10 cellular contexts compared by ENCODE assay signal in the genomic region with DNA sequence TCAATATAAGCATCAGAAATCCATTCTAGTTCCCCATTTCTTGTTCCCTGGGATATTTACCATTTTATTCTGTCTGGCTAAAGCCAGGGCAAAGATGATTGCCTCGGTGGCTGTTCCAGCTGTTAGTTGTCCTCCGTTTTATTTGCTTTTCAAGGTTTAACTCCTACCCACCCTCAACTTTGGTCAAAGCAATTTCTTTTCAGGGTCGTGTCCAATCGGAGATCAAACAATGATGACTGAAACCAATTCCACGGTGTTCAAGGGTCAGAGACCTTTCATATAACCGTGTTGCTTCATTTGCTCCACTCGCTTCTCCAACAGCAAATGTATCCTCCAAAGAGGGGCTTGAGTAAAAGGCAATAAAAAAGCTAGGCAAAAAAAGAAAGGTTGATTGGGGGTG.
DNase-seq lines count a peak whose midpoint lies in the region; ATAC-seq and TF ChIP-seq lines count a peak whose summit lies in the region.
"Had no signal": no experiment of that assay in that cellular context is flagged by ENCODE, and none has a peak within 500 bp of the region (broad histone marks: within the 10 kb centered on the region; RNA-seq: fewer than 3 reads in every experiment).

No MANE protein-coding gene starts in this region.

- no peaks in the 10 kb centered on the region for H4K20me1 ChIP-seq in PC-3 (ENCODE audit: low read length)

- H3K4me3 Mint-ChIP-seq in nephron (peak overlapping the region; percentile 79 to 89 (median 84)), type B pancreatic cell (peak overlapping the region; percentile 89)

- DNase-seq in heart left ventricle (no peak), left cardiac atrium (no peak), choroid plexus epithelial cell (ENCODE audit: low read depth) (no peak), type B pancreatic cell (ENCODE audit: extremely low spot score, unreplicated experiment) (no peak), NCI-H2171 treated with DMSO at 0.1 percent for 48 hours (lab: John Stamatoyannopoulos, UW) (no peak), NOMO-1 treated with DMSO at 0.1 percent for 48 hours (lab: John Stamatoyannopoulos, UW; ENCODE audit: unreplicated experiment) (no peak), PC-3 (no peak)
- DNase-seq: COR-L47; naive thymus-derived CD4-positive, alpha-beta T cell had no signal

- H3K27ac Mint-ChIP-seq in nephron (peak overlapping the region in 1 of 3 experiments; percentile 47), type B pancreatic cell (no peak overlapping the region)
- H3K27ac Mint-ChIP-seq: naive thymus-derived CD4-positive, alpha-beta T cell had no signal

- no peak for TF ChIP-seq CTCF in heart left ventricle (IDR thresholded peaks at IDR 0.05)
- TF ChIP-seq CTCF in choroid plexus epithelial cell (conservative IDR thresholded peaks at IDR 0.05; ENCODE audit: low read depth, low read length): no peak
- no peak for TF ChIP-seq CTCF in nephron (IDR thresholded peaks at IDR 0.05; ENCODE audit: unreplicated experiment in 3 of 3)
- no peak for TF ChIP-seq CTCF in type B pancreatic cell (conservative IDR thresholded peaks at IDR 0.05)
- no peak for TF ChIP-seq CTCF in PC-3 (conservative IDR thresholded peaks at IDR 0.05; ENCODE audit: low read depth, low read length)

- CTCF ChIA-PET in PC-3 (lab: Charles Lee): no interaction called here

- H3K27me3 ChIP-seq in heart left ventricle (peaks cover 0 to 9% (median 0%) of the 10 kb centered on the region in 9 donors), PC-3 (ENCODE audit: low read length) (peaks cover 34% of the 10 kb centered on the region)

- H3K27ac ChIP-seq in heart left ventricle: peak overlapping the region in 1 of 12 donors; percentile 24
- no peak overlapping the region for H3K27ac ChIP-seq in PC-3 (ENCODE audit: low read length)

- H3K4me1 Mint-ChIP-seq in nephron: peaks cover 5% of the 10 kb centered on the region
- peaks cover 8% of the 10 kb centered on the region for H3K4me1 Mint-ChIP-seq in type B pancreatic cell (ENCODE audit: unreplicated experiment)

- H3K4me1 ChIP-seq in heart left ventricle (peaks cover 0 to 7% (median 0%) of the 10 kb centered on the region in 12 donors), PC-3 (ENCODE audit: insufficient read depth, low read length) (no peaks in the 10 kb centered on the region)

- intact Hi-C loops in heart left ventricle (cut with DNase I): loop anchor here in 3 of 10 donors (5.0 to 10.0 kb wide), 3 partner anchors 51 to 392 kb away; no protein-coding TSS in a partner anchor
- intact Hi-C loops in left cardiac atrium (cut with DNase I): no loop called here
- intact Hi-C loops in PC-3 (cut with micrococcal nuclease): no loop called here

- POLR2A ChIA-PET in PC-3 (lab: Charles Lee; ENCODE audit: unreplicated experiment): no interaction called here

- H3K9ac ChIP-seq in PC-3 (ENCODE audit: low read length): no peak overlapping the region

- H3K9me3 ChIP-seq in heart left ventricle (no peaks in the 10 kb centered on the region), PC-3 (ENCODE audit: low read length) (no peaks in the 10 kb centered on the region)

- H3F3A ChIP-seq in PC-3 (ENCODE audit: low read length, unreplicated experiment): no peaks in the 10 kb centered on the region

- WGBS in heart left ventricle, 4 donors: 39 to 57% (median 46%) methylated on average over 7 of the region's 7 CpGs

- H3K9me3 Mint-ChIP-seq in nephron: peaks cover 5% of the 10 kb centered on the region
- H3K9me3 Mint-ChIP-seq in type B pancreatic cell: no peaks in the 10 kb centered on the region

- H3K4me3 ChIP-seq in heart left ventricle: peak overlapping the region in 9 of 12 donors; percentile 48 to 90 (median 72)
- H3K4me3 ChIP-seq in choroid plexus epithelial cell (ENCODE audit: low read depth, low read length): peak overlapping the region; percentile 73
- no peak overlapping the region for H3K4me3 ChIP-seq in PC-3 (ENCODE audit: low read length)

- no peaks in the 10 kb centered on the region for H3K36me3 Mint-ChIP-seq in nephron (ENCODE audit: low read depth)
- H3K36me3 Mint-ChIP-seq in type B pancreatic cell: peaks cover 8% of the 10 kb centered on the region
- H3K36me3 Mint-ChIP-seq: naive thymus-derived CD4-positive, alpha-beta T cell had no signal

- no peaks in the 10 kb centered on the region for H3K9me2 ChIP-seq in PC-3 (replicated peaks; ENCODE audit: low read length)

- H3K4me2 ChIP-seq in PC-3 (ENCODE audit: low read length): no peak overlapping the region

- H2AFZ ChIP-seq in PC-3 (ENCODE audit: low read length): no peak overlapping the region

- no peaks in the 10 kb centered on the region for H3K79me2 ChIP-seq in PC-3 (ENCODE audit: low read length)

- H3K36me3 ChIP-seq in heart left ventricle (no peaks in the 10 kb centered on the region), PC-3 (ENCODE audit: low read depth, low read length) (no peaks in the 10 kb centered on the region)

- H3K27me3 Mint-ChIP-seq in nephron (ENCODE audit: low read depth) (peaks cover 10% of the 10 kb centered on the region), type B pancreatic cell (peaks cover 11% of the 10 kb centered on the region)

- no peak for ATAC-seq in heart left ventricle
- ATAC-seq in left cardiac atrium: no peak
- ATAC-seq in PC-3: no peak
- ATAC-seq: naive thymus-derived CD4-positive, alpha-beta T cell had no signal

- no peak for TF ChIP-seq POLR2A in heart left ventricle (IDR thresholded peaks at IDR 0.05)

- BruUV-seq in PC-3 (replicated peaks; lab: Mats Ljungman, UMichigan): no TSS peak
